18 cellular contexts compared by ENCODE assay signal in genomic region chr13:101205408-101205807, GRCh38.
"Had no signal": no experiment of that assay in that cellular context is flagged by ENCODE, and none has a peak within 500 bp of the region (broad histone marks: within the 10 kb centered on the region; RNA-seq: fewer than 3 reads in every experiment).

No MANE protein-coding gene starts in this region.

- H3K4me3 ChIP-seq: esophagus muscularis mucosa, gastroesophageal sphincter, left ventricle myocardium inferior, lung, pancreas, smooth muscle cell had no signal

- H3K4me1 ChIP-seq: esophagus muscularis mucosa, gastroesophageal sphincter, left ventricle myocardium inferior, pancreas had no signal

- ATAC-seq: effector memory CD8-positive, alpha-beta T cell; gastroesophageal sphincter; natural killer cell treated with Interleukin-12 subunit alpha and Interleukin-12 subunit beta and Interleukin-15 and Interleukin-18, amount 100 ng/mL, for 72 hours; pancreas; right cardiac atrium had no signal

- H3K27me3 ChIP-seq: esophagus muscularis mucosa, gastroesophageal sphincter, pancreas had no signal

- H3K9me3 ChIP-seq: esophagus muscularis mucosa, gastroesophageal sphincter, left ventricle myocardium inferior, pancreas had no signal

- DNase-seq: effector memory CD8-positive, alpha-beta T cell; glutamatergic neuron; left ventricle myocardium inferior; mesenchymal stem cell; midbrain; occipital lobe; pancreas; right cardiac atrium; stimulated activated CD4-positive, alpha-beta T cell treated with anti-CD3 and anti-CD28 coated beads, Interleukin-2, amount 100 ng/mL, for 48 hours; stimulated activated naive CD4-positive, alpha-beta T cell treated with Interleukin-2 at 50 U/mL for 16 hours; trophoblast cell had no signal

- H3K27ac ChIP-seq: epithelial cell of prostate, esophagus muscularis mucosa, gastroesophageal sphincter, left ventricle myocardium inferior, pancreas had no signal

- H3K4me2 ChIP-seq: smooth muscle cell had no signal

- FAIRE-seq: keratinocyte had no signal

- H3K36me3 ChIP-seq: esophagus muscularis mucosa, gastroesophageal sphincter, left ventricle myocardium inferior, pancreas had no signal
